Comparison of ENCODE assay signal across 1 cellular context in the genomic region with DNA sequence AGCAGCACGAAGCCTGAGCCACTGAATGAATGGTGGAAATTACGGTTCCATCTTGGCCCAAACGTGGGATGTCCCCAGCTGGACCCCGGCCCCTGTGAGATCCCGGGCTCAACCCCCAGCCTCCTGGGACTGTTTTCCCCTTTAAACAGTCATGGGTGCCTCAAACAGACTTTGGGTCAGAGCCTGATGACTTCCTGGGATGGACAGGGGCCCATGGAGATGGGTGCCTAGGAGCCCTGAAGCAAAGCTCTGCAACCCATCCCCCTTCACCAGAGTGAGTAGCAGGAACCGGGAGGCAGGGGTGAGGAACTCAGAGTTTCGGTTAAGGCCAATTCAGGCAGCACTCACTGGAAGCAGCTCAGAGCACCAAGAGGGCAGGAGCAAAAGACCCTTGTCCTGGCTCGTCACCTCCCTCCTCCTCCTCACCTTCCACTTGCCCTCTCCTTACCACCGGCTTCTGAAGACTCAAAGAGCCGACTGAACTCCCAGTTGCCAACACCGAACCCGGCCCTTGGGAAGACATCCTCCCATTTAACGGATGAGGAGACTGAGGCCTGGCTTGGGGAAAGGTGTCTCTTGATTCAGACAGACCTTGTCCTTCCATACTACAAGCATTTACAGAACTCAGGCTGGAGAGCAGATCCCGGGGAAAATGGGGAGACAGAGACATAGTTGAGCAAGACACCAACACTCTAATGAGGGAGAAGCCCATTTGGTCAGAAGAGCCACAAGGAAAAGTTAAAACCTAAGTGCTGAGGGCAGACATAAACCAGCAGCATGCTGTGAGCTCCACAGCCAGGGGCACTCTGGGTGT.
TF ChIP-seq lines count a peak whose summit lies in the region.

No MANE protein-coding gene starts in this region.

TF ChIP-seq in HepG2, 621 proteins besides CTCF, POLR2A, EP300 and RAD21:
- TF ChIP-seq ZNF629 (CRISPR knock-in tag; conservative IDR thresholded peaks at IDR 0.05) (peak; percentile 98), NCOA2 (CRISPR knock-in tag; IDR thresholded peaks at IDR 0.05) (no peak), ZFP1 (CRISPR knock-in tag; IDR thresholded peaks at IDR 0.05) (no peak), IRX3 (CRISPR knock-in tag; IDR thresholded peaks at IDR 0.05; ENCODE audit: borderline replicate concordance, low read depth) (no peak), RFXAP (CRISPR knock-in tag; IDR thresholded peaks at IDR 0.05; ENCODE audit: borderline replicate concordance) (0 out of 2 replicates have a peak, but pooled peaks have one; percentile 10), ADNP (CRISPR knock-in tag; IDR thresholded peaks at IDR 0.05) (0 out of 2 replicates have a peak, but pooled peaks have one; percentile 34), SMAD9 (CRISPR knock-in tag; IDR thresholded peaks at IDR 0.05) (no peak), RCOR2 (CRISPR knock-in tag; IDR thresholded peaks at IDR 0.05) (0 out of 2 replicates have a peak, but pooled peaks have one; percentile 34), ZNF761 (CRISPR knock-in tag; conservative IDR thresholded peaks at IDR 0.05) (0 out of 2 replicates have a peak, but pooled peaks have one; percentile 24), ZMYM3 (CRISPR knock-in tag; IDR thresholded peaks at IDR 0.05) (peak; percentile 90), YEATS2 (CRISPR knock-in tag; IDR thresholded peaks at IDR 0.05; ENCODE audit: borderline replicate concordance) (0 out of 2 replicates have a peak, but pooled peaks have one; percentile 6), REL (CRISPR knock-in tag; conservative IDR thresholded peaks at IDR 0.05) (0 out of 2 replicates have a peak, but pooled peaks have one; percentile 31), CHD4 (IDR thresholded peaks at IDR 0.05; ENCODE audit: borderline replicate concordance, low read length) (peak; percentile 90), KDM1A (CRISPR knock-in tag; IDR thresholded peaks at IDR 0.05) (0 out of 2 replicates have a peak, but pooled peaks have one; percentile 59), U2AF2 (IDR thresholded peaks at IDR 0.05; ENCODE audit: low read depth, low read length) (no peak), NR2C2 (CRISPR knock-in tag; IDR thresholded peaks at IDR 0.05; ENCODE audit: borderline replicate concordance) (0 out of 2 replicates have a peak, but pooled peaks have one; percentile 21), TBX2 (CRISPR knock-in tag; IDR thresholded peaks at IDR 0.05; ENCODE audit: borderline replicate concordance) (0 out of 2 replicates have a peak, but pooled peaks have one; percentile 0)
- TF ChIP-seq, protein P1, sequence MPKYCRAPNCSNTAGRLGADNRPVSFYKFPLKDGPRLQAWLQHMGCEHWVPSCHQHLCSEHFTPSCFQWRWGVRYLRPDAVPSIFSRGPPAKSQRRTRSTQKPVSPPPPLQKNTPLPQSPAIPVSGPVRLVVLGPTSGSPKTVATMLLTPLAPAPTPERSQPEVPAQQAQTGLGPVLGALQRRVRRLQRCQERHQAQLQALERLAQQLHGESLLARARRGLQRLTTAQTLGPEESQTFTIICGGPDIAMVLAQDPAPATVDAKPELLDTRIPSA (CRISPR knock-in tag; IDR thresholded peaks at IDR 0.05; ENCODE audit: borderline replicate concordance) = 0 out of 2 replicates have a peak, but pooled peaks have one; percentile 18
- TF ChIP-seq, protein P2, sequence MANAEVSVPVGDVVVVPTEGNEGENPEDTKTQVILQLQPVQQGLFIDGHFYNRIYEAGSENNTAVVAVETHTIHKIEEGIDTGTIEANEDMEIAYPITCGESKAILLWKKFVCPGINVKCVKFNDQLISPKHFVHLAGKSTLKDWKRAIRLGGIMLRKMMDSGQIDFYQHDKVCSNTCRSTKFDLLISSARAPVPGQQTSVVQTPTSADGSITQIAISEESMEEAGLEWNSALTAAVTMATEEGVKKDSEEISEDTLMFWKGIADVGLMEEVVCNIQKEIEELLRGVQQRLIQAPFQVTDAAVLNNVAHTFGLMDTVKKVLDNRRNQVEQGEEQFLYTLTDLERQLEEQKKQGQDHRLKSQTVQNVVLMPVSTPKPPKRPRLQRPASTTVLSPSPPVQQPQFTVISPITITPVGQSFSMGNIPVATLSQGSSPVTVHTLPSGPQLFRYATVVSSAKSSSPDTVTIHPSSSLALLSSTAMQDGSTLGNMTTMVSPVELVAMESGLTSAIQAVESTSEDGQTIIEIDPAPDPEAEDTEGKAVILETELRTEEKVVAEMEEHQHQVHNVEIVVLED (CRISPR knock-in tag; IDR thresholded peaks at IDR 0.05; ENCODE audit: borderline replicate concordance) = 0 out of 2 replicates have a peak, but pooled peaks have one; percentile 13
- TF ChIP-seq, protein P3, sequence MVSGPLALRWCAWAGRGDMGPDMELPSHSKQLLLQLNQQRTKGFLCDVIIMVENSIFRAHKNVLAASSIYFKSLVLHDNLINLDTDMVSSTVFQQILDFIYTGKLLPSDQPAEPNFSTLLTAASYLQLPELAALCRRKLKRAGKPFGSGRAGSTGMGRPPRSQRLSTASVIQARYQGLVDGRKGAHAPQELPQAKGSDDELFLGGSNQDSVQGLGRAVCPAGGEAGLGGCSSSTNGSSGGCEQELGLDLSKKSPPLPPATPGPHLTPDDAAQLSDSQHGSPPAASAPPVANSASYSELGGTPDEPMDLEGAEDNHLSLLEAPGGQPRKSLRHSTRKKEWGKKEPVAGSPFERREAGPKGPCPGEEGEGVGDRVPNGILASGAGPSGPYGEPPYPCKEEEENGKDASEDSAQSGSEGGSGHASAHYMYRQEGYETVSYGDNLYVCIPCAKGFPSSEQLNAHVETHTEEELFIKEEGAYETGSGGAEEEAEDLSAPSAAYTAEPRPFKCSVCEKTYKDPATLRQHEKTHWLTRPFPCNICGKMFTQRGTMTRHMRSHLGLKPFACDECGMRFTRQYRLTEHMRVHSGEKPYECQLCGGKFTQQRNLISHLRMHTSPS (CRISPR knock-in tag; IDR thresholded peaks at IDR 0.05; ENCODE audit: low read depth) = peak; percentile 19; the same call in 1 of the 2 replicates
- TF ChIP-seq, protein P4, sequence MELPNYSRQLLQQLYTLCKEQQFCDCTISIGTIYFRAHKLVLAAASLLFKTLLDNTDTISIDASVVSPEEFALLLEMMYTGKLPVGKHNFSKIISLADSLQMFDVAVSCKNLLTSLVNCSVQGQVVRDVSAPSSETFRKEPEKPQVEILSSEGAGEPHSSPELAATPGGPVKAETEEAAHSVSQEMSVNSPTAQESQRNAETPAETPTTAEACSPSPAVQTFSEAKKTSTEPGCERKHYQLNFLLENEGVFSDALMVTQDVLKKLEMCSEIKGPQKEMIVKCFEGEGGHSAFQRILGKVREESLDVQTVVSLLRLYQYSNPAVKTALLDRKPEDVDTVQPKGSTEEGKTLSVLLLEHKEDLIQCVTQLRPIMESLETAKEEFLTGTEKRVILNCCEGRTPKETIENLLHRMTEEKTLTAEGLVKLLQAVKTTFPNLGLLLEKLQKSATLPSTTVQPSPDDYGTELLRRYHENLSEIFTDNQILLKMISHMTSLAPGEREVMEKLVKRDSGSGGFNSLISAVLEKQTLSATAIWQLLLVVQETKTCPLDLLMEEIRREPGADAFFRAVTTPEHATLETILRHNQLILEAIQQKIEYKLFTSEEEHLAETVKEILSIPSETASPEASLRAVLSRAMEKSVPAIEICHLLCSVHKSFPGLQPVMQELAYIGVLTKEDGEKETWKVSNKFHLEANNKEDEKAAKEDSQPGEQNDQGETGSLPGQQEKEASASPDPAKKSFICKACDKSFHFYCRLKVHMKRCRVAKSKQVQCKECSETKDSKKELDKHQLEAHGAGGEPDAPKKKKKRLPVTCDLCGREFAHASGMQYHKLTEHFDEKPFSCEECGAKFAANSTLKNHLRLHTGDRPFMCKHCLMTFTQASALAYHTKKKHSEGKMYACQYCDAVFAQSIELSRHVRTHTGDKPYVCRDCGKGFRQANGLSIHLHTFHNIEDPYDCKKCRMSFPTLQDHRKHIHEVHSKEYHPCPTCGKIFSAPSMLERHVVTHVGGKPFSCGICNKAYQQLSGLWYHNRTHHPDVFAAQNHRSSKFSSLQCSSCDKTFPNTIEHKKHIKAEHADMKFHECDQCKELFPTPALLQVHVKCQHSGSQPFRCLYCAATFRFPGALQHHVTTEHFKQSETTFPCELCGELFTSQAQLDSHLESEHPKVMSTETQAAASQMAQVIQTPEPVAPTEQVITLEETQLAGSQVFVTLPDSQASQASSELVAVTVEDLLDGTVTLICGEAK (IDR thresholded peaks at IDR 0.05) = no peak
- TF ChIP-seq, protein P4 (CRISPR knock-in tag; IDR thresholded peaks at IDR 0.05) = peak; percentile 26; the same call in 1 of the 2 replicates
- TF ChIP-seq, protein P5, sequence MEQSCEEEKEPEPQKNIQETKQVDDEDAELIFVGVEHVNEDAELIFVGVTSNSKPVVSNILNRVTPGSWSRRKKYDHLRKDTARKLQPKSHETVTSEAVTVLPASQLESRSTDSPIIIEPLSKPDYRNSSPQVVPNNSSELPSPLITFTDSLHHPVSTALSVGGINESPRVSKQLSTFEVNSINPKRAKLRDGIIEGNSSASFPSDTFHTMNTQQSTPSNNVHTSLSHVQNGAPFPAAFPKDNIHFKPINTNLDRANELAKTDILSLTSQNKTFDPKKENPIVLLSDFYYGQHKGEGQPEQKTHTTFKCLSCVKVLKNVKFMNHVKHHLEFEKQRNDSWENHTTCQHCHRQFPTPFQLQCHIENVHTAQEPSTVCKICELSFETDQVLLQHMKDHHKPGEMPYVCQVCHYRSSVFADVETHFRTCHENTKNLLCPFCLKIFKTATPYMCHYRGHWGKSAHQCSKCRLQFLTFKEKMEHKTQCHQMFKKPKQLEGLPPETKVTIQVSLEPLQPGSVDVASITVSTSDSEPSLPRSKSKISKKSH (CRISPR knock-in tag; IDR thresholded peaks at IDR 0.05; ENCODE audit: borderline replicate concordance) = 0 out of 2 replicates have a peak, but pooled peaks have one; percentile 64
- TF ChIP-seq, protein P6, sequence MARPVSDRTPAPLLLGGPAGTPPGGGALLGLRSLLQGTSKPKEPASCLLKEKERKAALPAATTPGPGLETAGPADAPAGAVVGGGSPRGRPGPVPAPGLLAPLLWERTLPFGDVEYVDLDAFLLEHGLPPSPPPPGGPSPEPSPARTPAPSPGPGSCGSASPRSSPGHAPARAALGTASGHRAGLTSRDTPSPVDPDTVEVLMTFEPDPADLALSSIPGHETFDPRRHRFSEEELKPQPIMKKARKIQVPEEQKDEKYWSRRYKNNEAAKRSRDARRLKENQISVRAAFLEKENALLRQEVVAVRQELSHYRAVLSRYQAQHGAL (CRISPR knock-in tag; IDR thresholded peaks at IDR 0.05; ENCODE audit: not compliant biosample characterization) = no peak
- TF ChIP-seq, protein P7, sequence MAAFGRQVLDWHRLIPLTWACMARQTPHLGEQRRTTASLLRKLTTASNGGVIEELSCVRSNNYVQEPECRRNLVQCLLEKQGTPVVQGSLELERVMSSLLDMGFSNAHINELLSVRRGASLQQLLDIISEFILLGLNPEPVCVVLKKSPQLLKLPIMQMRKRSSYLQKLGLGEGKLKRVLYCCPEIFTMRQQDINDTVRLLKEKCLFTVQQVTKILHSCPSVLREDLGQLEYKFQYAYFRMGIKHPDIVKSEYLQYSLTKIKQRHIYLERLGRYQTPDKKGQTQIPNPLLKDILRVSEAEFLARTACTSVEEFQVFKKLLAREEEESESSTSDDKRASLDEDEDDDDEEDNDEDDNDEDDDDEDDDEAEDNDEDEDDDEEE (CRISPR knock-in tag; IDR thresholded peaks at IDR 0.05) = peak; percentile 23; the same call in 1 of the 2 replicates
- TF ChIP-seq, protein P8, sequence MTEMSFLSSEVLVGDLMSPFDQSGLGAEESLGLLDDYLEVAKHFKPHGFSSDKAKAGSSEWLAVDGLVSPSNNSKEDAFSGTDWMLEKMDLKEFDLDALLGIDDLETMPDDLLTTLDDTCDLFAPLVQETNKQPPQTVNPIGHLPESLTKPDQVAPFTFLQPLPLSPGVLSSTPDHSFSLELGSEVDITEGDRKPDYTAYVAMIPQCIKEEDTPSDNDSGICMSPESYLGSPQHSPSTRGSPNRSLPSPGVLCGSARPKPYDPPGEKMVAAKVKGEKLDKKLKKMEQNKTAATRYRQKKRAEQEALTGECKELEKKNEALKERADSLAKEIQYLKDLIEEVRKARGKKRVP (CRISPR knock-in tag; IDR thresholded peaks at IDR 0.05) = no peak
